Comparison of ENCODE assay signal across 8 cellular contexts in genomic region chr5:65100846-65101678, GRCh38.
A peak's percentile ranks its signal among the peaks of the same experiment; 100 is the strongest.
DNase-seq lines count a peak whose midpoint lies in the region; ATAC-seq lines count a peak whose summit lies in the region.

No MANE protein-coding gene starts in this region.

- no peak for ATAC-seq in GM18858 (IDR thresholded peaks at IDR 0.05; ENCODE audit: unreplicated experiment)
- no peak for ATAC-seq in activated CD4-positive, CD25-positive, alpha-beta regulatory T cell treated with anti-CD3 and anti-CD28 coated beads, Interleukin-2, amount 50 U/mL, for 24 hours

- DNase-seq in A172 (ENCODE audit: low spot score) (peak; percentile 77), ELR (ENCODE audit: low read depth) (peak; percentile 78), NCI-H1092 (lab: John Stamatoyannopoulos, UW) (peak; percentile 58), UCSD-AML1 (lab: John Stamatoyannopoulos, UW; ENCODE audit: unreplicated experiment) (peak; percentile 31), fibroblast of peridontal ligament (ENCODE audit: extremely low read depth) (peak; percentile 88), non-pigmented ciliary epithelial cell (ENCODE audit: low read depth) (peak; percentile 51)

Comparison
In these comparisons a context has a peak if more than half of its experiments do, and no peak if none do; other contexts are left out.
1. DNase-seq: peak in every context shown above with its lines; median percentile 88 in fibroblast of peridontal ligament; 78 in ELR; 77 in A172; 58 in NCI-H1092; 51 in non-pigmented ciliary epithelial cell; 31 in UCSD-AML1.